Comparison of ENCODE assay signal across 30 cellular contexts in the genomic region with DNA sequence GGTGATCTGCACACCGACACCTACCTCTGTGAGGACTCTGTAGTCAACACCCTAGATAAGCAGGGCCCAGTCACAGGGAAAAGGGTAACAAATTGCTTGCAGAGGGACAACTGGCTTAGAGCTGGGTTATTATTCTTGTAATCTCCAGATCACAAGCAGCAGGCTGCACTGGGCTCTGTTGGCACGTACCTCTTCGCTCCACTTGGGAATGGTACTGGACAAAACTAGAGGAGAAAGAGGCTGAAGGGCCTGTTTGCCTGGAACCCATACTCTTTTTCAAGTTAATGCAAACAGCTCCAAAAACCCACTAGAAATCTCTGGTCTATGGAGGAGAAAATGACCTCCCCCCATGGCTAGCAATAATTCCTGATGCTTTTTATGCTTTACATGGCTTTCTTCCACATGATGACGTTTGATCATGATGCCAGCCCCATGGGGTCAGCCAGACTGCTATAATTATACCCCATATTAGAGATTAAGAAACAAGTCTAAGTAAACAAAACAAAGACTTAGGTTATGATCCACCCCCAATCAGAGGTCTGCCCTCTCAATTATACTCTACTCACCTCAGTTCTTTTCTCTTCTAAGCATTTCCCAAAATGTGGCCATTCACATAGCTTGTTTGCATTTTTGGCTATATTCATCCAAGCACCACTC.
"Had no signal": no experiment of that assay in that cellular context is flagged by ENCODE, and none has a peak within 500 bp of the region (broad histone marks: within the 10 kb centered on the region; RNA-seq: fewer than 3 reads in every experiment).

No MANE protein-coding gene starts in this region.

- H3K4me1 ChIP-seq: foreskin keratinocyte had no signal

- H3K27ac Mint-ChIP-seq: activated B cell treated with CpG ODN at 0.5 μM for 24 hours; activated CD8-positive, alpha-beta T cell treated with anti-CD3 and anti-CD28 coated beads for 36 hours; activated naive CD8-positive, alpha-beta T cell; activated T-helper 17 cell treated with anti-CD3 and anti-CD28 coated beads, Interleukin-2, amount 50 U/mL, for 72 hours; dendritic cell treated with granulocyte-macrophage colony-stimulating factor and Interleukin-4, amounts not matched to agents 40 ng/mL and 50 ng/mL, for 4 days; endodermal cell; T-helper 17 cell; T-helper 2 cell treated with Interferon-gamma antibody and Interleukin-4, amounts not matched to agents 5 μg/mL and 100 μg/mL, for 36 hours had no signal

- DNase-seq: activated B cell treated with CpG ODN at 0.5 μM for 24 hours; activated CD4-positive, alpha-beta T cell treated with anti-CD3 and anti-CD28 coated beads for 48 hours; activated CD4-positive, alpha-beta T cell treated with anti-CD3 and anti-CD28 coated beads, Interleukin-2, amount 50 U/mL, for 1 hour; activated CD4-positive, alpha-beta T cell treated with anti-CD3 and anti-CD28 coated beads, Interleukin-2, amount 50 U/mL, for 48 hours; activated CD8-positive, alpha-beta memory T cell treated with anti-CD3 and anti-CD28 coated beads for 24 hours; activated CD8-positive, alpha-beta T cell treated with anti-CD3 and anti-CD28 coated beads for 36 hours; activated effector memory CD4-positive, alpha-beta T cell treated with Interleukin-2 at 50 U/mL for 16 hours; activated gamma-delta T cell treated with Interleukin-2 at 50 U/mL for 16 hours; activated naive CD4-positive, alpha-beta T cell treated with anti-CD3 and anti-CD28 coated beads, Interleukin-2, amount 50 U/mL, for 16 hours; activated naive CD4-positive, alpha-beta T cell treated with Interleukin-2 at 50 U/mL for 16 hours; activated T-cell treated with anti-CD3 and anti-CD28 coated beads, Interleukin-2, amount 50 U/mL, for 4 hours; amniotic stem cell; anterior cingulate cortex; brain microvascular endothelial cell; dorsolateral prefrontal cortex; effector memory CD4-positive, alpha-beta T cell; endodermal cell; foreskin keratinocyte; gastrocnemius medialis; glutamatergic neuron; T-helper 1 cell; T-helper 17 cell; T1000; WERI-Rb-1 had no signal

- H3K4me3 ChIP-seq: coronary artery, dorsolateral prefrontal cortex, gastrocnemius medialis had no signal

- H3K4me1 Mint-ChIP-seq: activated T-helper 17 cell treated with anti-CD3 and anti-CD28 coated beads, Interleukin-2, amount 50 U/mL, for 72 hours; central memory CD8-positive, alpha-beta T cell; endodermal cell had no signal

- H3K4me3 Mint-ChIP-seq: activated B cell treated with CpG ODN at 0.5 μM for 24 hours; activated CD8-positive, alpha-beta T cell treated with anti-CD3 and anti-CD28 coated beads for 36 hours; activated naive CD8-positive, alpha-beta T cell; activated T-cell treated with anti-CD3 and anti-CD28 coated beads, Interleukin-2, amount 50 U/mL, for 4 hours; activated T-helper 17 cell treated with anti-CD3 and anti-CD28 coated beads, Interleukin-2, amount 50 U/mL, for 72 hours; central memory CD8-positive, alpha-beta T cell; dendritic cell treated with granulocyte-macrophage colony-stimulating factor and Interleukin-4, amounts not matched to agents 40 ng/mL and 50 ng/mL, for 4 days; endodermal cell; T-helper 17 cell; T-helper 2 cell treated with Interferon-gamma antibody and Interleukin-4, amounts not matched to agents 5 μg/mL and 100 μg/mL, for 36 hours had no signal

- H3K36me3 Mint-ChIP-seq: activated naive CD8-positive, alpha-beta T cell had no signal

- H3K36me3 ChIP-seq: brain microvascular endothelial cell, gastrocnemius medialis, WERI-Rb-1 had no signal

- H3K27ac ChIP-seq: brain microvascular endothelial cell, coronary artery, dorsolateral prefrontal cortex, foreskin keratinocyte, gastrocnemius medialis, WERI-Rb-1 had no signal

- H3K27me3 ChIP-seq: brain microvascular endothelial cell, dorsolateral prefrontal cortex, gastrocnemius medialis had no signal

- H3K9me3 ChIP-seq: gastrocnemius medialis had no signal

- H3K9me3 Mint-ChIP-seq: activated B cell treated with CpG ODN at 0.5 μM for 24 hours; activated CD8-positive, alpha-beta T cell treated with anti-CD3 and anti-CD28 coated beads for 36 hours; activated T-cell treated with anti-CD3 and anti-CD28 coated beads, Interleukin-2, amount 50 U/mL, for 4 hours; activated T-helper 17 cell treated with anti-CD3 and anti-CD28 coated beads, Interleukin-2, amount 50 U/mL, for 72 hours; central memory CD8-positive, alpha-beta T cell; dendritic cell treated with granulocyte-macrophage colony-stimulating factor and Interleukin-4, amounts not matched to agents 40 ng/mL and 50 ng/mL, for 4 days; endodermal cell; T-helper 2 cell treated with Interferon-gamma antibody and Interleukin-4, amounts not matched to agents 5 μg/mL and 100 μg/mL, for 36 hours had no signal
